In genomic region chr5:122256388-122256787, GRCh38 we compare ENCODE assay signal across 36 cellular contexts. TPM values are rescaled to one million over a fixed set of nuclear protein-coding genes. Genes with fewer than 3 reads are reported as not detected.
"Had no signal": no experiment of that assay in that cellular context is flagged by ENCODE, and none has a peak within 500 bp of the region (broad histone marks: within the 10 kb centered on the region; RNA-seq: fewer than 3 reads in every experiment).

No MANE protein-coding gene starts in this region.

- H3K27me3 ChIP-seq: MG63 had no signal

- H3K36me3 ChIP-seq: MG63 had no signal

- H3K4me3 ChIP-seq: MG63 had no signal

- DNase-seq: Karpas-422, MG63, MM.1S, MV-4-11, NCI-H1048, NCI-H1092, NCI-H1092 treated with DMSO at 0.1 percent for 48 hours, NCI-H1105, NCI-H1105 treated with DMSO at 0.1 percent for 48 hours, NCI-H1417, NCI-H1417 treated with DMSO at 0.1 percent for 48 hours, NCI-H1436, NCI-H1436 treated with DMSO at 0.1 percent for 48 hours, NCI-H146, NCI-H1694, NCI-H1694 treated with DMSO at 0.1 percent for 48 hours, NCI-H187, NCI-H187 treated with DMSO at 0.1 percent for 48 hours, NCI-H1930, NCI-H2029, NCI-H2029 treated with DMSO at 0.1 percent for 48 hours, NCI-H2081, NCI-H2081 treated with DMSO at 0.1 percent for 48 hours, NCI-H2107, NCI-H2171, NCI-H2171 treated with DMSO at 0.1 percent for 48 hours, NCI-H2227 treated with DMSO at 0.1 percent for 48 hours, NCI-H226, NCI-H345, NCI-H446, NCI-H446 treated with DMSO at 0.1 percent for 48 hours, NCI-H510A, NCI-H510A treated with DMSO at 0.1 percent for 48 hours, NCI-H524, NCI-H524 treated with DMSO at 0.1 percent for 48 hours had no signal

RNA-seq across cellular contexts. Expression of gene SNCAIP, which starts 55.6 kb away (rescaled TPM):
- total RNA-seq: LHCN-M2 had no signal
